ENCODE assay signal across 26 cellular contexts in the genomic region with DNA sequence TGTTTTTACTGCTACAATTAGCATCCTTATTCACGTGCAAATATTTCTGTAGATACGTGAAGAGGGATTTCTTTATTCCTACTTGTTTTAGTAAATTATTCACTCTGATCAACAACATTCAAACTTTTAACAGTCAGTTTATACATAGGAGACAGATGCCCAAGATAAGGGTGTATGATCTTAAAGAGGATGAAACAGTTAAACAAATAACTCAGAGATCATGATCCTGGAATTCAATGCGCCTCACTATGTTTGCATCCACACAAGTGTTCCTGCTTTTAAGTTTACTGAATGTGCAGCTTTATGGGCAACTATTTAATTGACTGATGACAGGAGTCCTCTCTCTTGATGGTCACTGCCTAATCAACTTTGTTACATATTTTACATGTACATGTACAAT.
"Had no signal": no experiment of that assay in that cellular context is flagged by ENCODE, and none has a peak within 500 bp of the region (broad histone marks: within the 10 kb centered on the region; RNA-seq: fewer than 3 reads in every experiment).

No MANE protein-coding gene starts in this region.

- H3K4me1 ChIP-seq: psoas muscle, right lobe of liver, upper lobe of left lung, vagina had no signal

- DNase-seq: naive thymus-derived CD8-positive, alpha-beta T cell; nephron progenitor cell; nucleus accumbens; pancreas; psoas muscle; right cardiac atrium; right lobe of liver; sigmoid colon; small intestine; stimulated activated CD4-positive, alpha-beta T cell treated with anti-CD3 and anti-CD28 coated beads, Interleukin-15, amount 100 ng/mL, for 24 hours; stimulated activated CD4-positive, alpha-beta T cell treated with anti-CD3 and anti-CD28 coated beads, Interleukin-2, amount 100 ng/mL, for 24 hours; stimulated activated CD4-positive, alpha-beta T cell treated with anti-CD3 and anti-CD28 coated beads, Interleukin-2, amount 100 ng/mL, for 48 hours; stimulated activated CD4-positive, alpha-beta T cell treated with anti-CD3 and anti-CD28 coated beads, Interleukin-4, amount 100 ng/mL, for 24 hours; stimulated activated naive B cell treated with anti-CD40 and anti-IgM and Interleukin-4, amounts not matched to agents 10 μg/mL and 1 μg/mL and 100 μg/mL, for 72 hours; stimulated activated naive CD4-positive, alpha-beta T cell treated with Interleukin-2 at 50 U/mL for 16 hours; stomach; trophoblast cell; upper lobe of left lung had no signal

- H3K4me3 ChIP-seq: pancreas, psoas muscle, right lobe of liver, sigmoid colon, stomach, thoracic aorta, thyroid gland, tibial nerve, upper lobe of left lung, vagina had no signal

- H3K27ac ChIP-seq: neutrophil, pancreas, psoas muscle, right lobe of liver, sigmoid colon, stomach, thoracic aorta, thyroid gland, tibial nerve, upper lobe of left lung, vagina had no signal

- FAIRE-seq: pancreas, urothelium cell line had no signal

- H3K27me3 ChIP-seq: neutrophil, pancreas, right lobe of liver, sigmoid colon, stomach, thyroid gland, tibial nerve, upper lobe of left lung, vagina had no signal

- H3K9me3 ChIP-seq: neutrophil, pancreas, psoas muscle, right lobe of liver, sigmoid colon, stomach, thoracic aorta, thyroid gland, tibial nerve, upper lobe of left lung, vagina had no signal

- ATAC-seq: naive thymus-derived CD8-positive, alpha-beta T cell; natural killer cell treated with Interleukin-12 subunit alpha and Interleukin-12 subunit beta and Interleukin-15 and Interleukin-18, amount 100 ng/mL, for 72 hours; pancreas; psoas muscle; right cardiac atrium; right lobe of liver; stimulated activated effector memory CD8-positive, alpha-beta T cell treated with anti-CD3 and anti-CD28 coated beads, Interleukin-12 subunit alpha, Interleukin-12 subunit beta, amount 100 ng/mL, for 72 hours; stimulated activated naive B cell treated with anti-CD40 and anti-IgM and Interleukin-4, amounts not matched to agents 10 μg/mL and 1 μg/mL and 100 μg/mL, for 72 hours had no signal

- H3K36me3 ChIP-seq: neutrophil, pancreas, right lobe of liver, sigmoid colon, stomach, thoracic aorta, thyroid gland, tibial nerve, upper lobe of left lung, vagina had no signal
